Comparison of ENCODE assay signal across 8 cellular contexts in genomic region chr12:569803-570236, GRCh38.
A peak's percentile ranks its signal among the peaks of the same experiment; 100 is the strongest.
DNase-seq lines count a peak whose midpoint lies in the region; ATAC-seq and TF ChIP-seq lines count a peak whose summit lies in the region.

No MANE protein-coding gene starts in this region.

- POLR2A ChIA-PET in activated CD8-positive, alpha-beta T cell treated with anti-CD3 and anti-CD28 coated beads for 36 hours (lab: Charles Lee) = interaction anchor here (1.0 to 1.4 kb wide), 6 partner anchors 50 to 339 kb away, joined by 3 to 6 read pairs (median 4); no protein-coding TSS in a partner anchor

- H3K27ac Mint-ChIP-seq in activated CD8-positive, alpha-beta T cell treated with anti-CD3 and anti-CD28 coated beads for 36 hours = peak overlapping the region; percentile 76

- CTCF ChIA-PET in activated CD8-positive, alpha-beta T cell treated with anti-CD3 and anti-CD28 coated beads for 36 hours (lab: Charles Lee) = interaction anchor here (0.6 to 5.7 kb wide), 40 partner anchors 10 to 523 kb away, joined by 3 to 35 read pairs (median 4); partner anchors contain the start of genes ERC1, RAD52 and WNK1

- peak; percentile 56 for ATAC-seq in HG02981 (IDR thresholded peaks at IDR 0.05; ENCODE audit: unreplicated experiment)
- peak; percentile 92 for ATAC-seq in activated CD8-positive, alpha-beta T cell treated with anti-CD3 and anti-CD28 coated beads for 36 hours
- ATAC-seq in lower lobe of right lung = peak; percentile 91 to 92
- no peak for ATAC-seq in HG02840 (IDR thresholded peaks at IDR 0.05; ENCODE audit: low FRiP score, unreplicated experiment)

- peaks cover 3% of the 10 kb centered on the region for H3K9me3 Mint-ChIP-seq in activated CD8-positive, alpha-beta T cell treated with anti-CD3 and anti-CD28 coated beads for 36 hours

- H3K27ac ChIP-seq in lower lobe of right lung = peak overlapping the region; percentile 87

- no peaks in the 10 kb centered on the region for H3K9me3 ChIP-seq in lower lobe of right lung

- H3K27me3 ChIP-seq in lower lobe of right lung (ENCODE audit: low read depth) = no peaks in the 10 kb centered on the region

- H3K4me3 Mint-ChIP-seq in activated CD8-positive, alpha-beta T cell treated with anti-CD3 and anti-CD28 coated beads for 36 hours = peak overlapping the region; percentile 81

- H3K36me3 Mint-ChIP-seq in activated CD8-positive, alpha-beta T cell treated with anti-CD3 and anti-CD28 coated beads for 36 hours (ENCODE audit: low read depth) = peaks cover 3% of the 10 kb centered on the region

- no peaks in the 10 kb centered on the region for H3K27me3 Mint-ChIP-seq in activated CD8-positive, alpha-beta T cell treated with anti-CD3 and anti-CD28 coated beads for 36 hours

- peak overlapping the region; percentile 71 for H3K4me3 ChIP-seq in lower lobe of right lung

- intact Hi-C loops in activated CD8-positive, alpha-beta T cell treated with anti-CD3 and anti-CD28 coated beads for 36 hours (cut with micrococcal nuclease) = loop anchor here (2.0 to 10.0 kb wide), 3 partner anchors 182 to 375 kb away; partner anchors contain the start of genes RAD52 and WNK1
- intact Hi-C loops in lower lobe of right lung (cut with DNase I) = loop anchor here (10.0 kb wide), 1 partner anchor 185 kb away; the partner anchor contains the start of gene WNK1

- H3K36me3 ChIP-seq in lower lobe of right lung = no peaks in the 10 kb centered on the region

- H3K4me1 Mint-ChIP-seq in activated CD8-positive, alpha-beta T cell treated with anti-CD3 and anti-CD28 coated beads for 36 hours (ENCODE audit: low read depth) = peaks cover 66% of the 10 kb centered on the region

- DNase-seq in EL (peak; percentile 88), NCI-H69 (lab: John Stamatoyannopoulos, UW) (peak; percentile 87), ecto neural progenitor cell (ENCODE audit: low spot score) (peak; percentile 96), lower lobe of right lung (peak; percentile 91)
- DNase-seq in activated CD8-positive, alpha-beta T cell treated with anti-CD3 and anti-CD28 coated beads for 36 hours = peak; percentile 92
- peak; percentile 85 to 91 for DNase-seq in stimulated activated CD4-positive, alpha-beta T cell treated with anti-CD3 and anti-CD28 coated beads, Interleukin-4, amount 100 ng/mL, for 48 hours (ENCODE audit: low read depth in 2 of 2)

- peaks cover 31% of the 10 kb centered on the region for H3K4me1 ChIP-seq in lower lobe of right lung

- peak; percentile 90 for TF ChIP-seq CTCF in activated CD8-positive, alpha-beta T cell treated with anti-CD3 and anti-CD28 coated beads for 36 hours (IDR thresholded peaks at IDR 0.05)
- peak; percentile 98 for TF ChIP-seq CTCF in lower lobe of right lung (IDR thresholded peaks at IDR 0.05)
